ENCODE assay signal across 8 cellular contexts in genomic region chr17:59154721-59155438, GRCh38. TPM values are rescaled to one million over a fixed set of nuclear protein-coding genes. Genes with fewer than 3 reads are reported as not detected.
DNase-seq lines count a peak whose midpoint lies in the region; ATAC-seq and TF ChIP-seq lines count a peak whose summit lies in the region.

Gene SKA2 (minus strand): TSS chr17:59155186. CDS start chr17:59155163, 23 bp downstream.

- no peaks in the 10 kb centered on the region for H3K36me3 ChIP-seq in A673 (ENCODE audit: insufficient read depth, low read length, poor library complexity, severe bottlenecking)

- peaks cover 40% of the 10 kb centered on the region for H3K4me1 ChIP-seq in A673 (ENCODE audit: insufficient read depth, low read length, poor library complexity, severe bottlenecking)

- intact Hi-C loops in A673 (cut with micrococcal nuclease; ENCODE audit: unreplicated experiment): loop anchor here (5.0 to 10.0 kb wide), 2 partner anchors 48 to 640 kb away; partner anchors contain the start of genes MTMR4 and TRIM37

- H3K4me3 ChIP-seq in A673 (ENCODE audit: low read depth, low read length, poor library complexity, severe bottlenecking): peak within 1 kb of the TSS; percentile 62

- no peaks in the 10 kb centered on the region for H3K9me3 ChIP-seq in A673 (ENCODE audit: low read depth, low read length, poor library complexity, severe bottlenecking)

- no peak within 1 kb of the TSS for H3K27ac Mint-ChIP-seq in activated CD4-positive, alpha-beta T cell treated with anti-CD3 and anti-CD28 coated beads, Interleukin-2, amount 10 ng/mL, durations not matched to agents 7 days and 5 days

- CTCF ChIA-PET in A673 (lab: Charles Lee): no interaction called here
- CTCF ChIA-PET in activated CD4-positive, alpha-beta T cell treated with anti-CD3 and anti-CD28 coated beads, Interleukin-2, amount 10 ng/mL, durations not matched to agents 7 days and 5 days (lab: Charles Lee): interaction anchor here (0.6 to 1.1 kb wide), 3 partner anchors 10 to 791 kb away, joined by 3 to 4 read pairs (median 4); no protein-coding TSS in a partner anchor

- no peak within 1 kb of the TSS for H3K4me3 Mint-ChIP-seq in activated CD4-positive, alpha-beta T cell treated with anti-CD3 and anti-CD28 coated beads, Interleukin-2, amount 10 ng/mL, durations not matched to agents 7 days and 5 days

- POLR2A ChIA-PET in A673 (lab: Charles Lee; ENCODE audit: low non-redundant PET): interaction anchor here (0.5 to 0.7 kb wide), 6 partner anchors 8 to 1432 kb away, joined by 3 to 6 read pairs (median 4); no protein-coding TSS in a partner anchor
- POLR2A ChIA-PET in activated CD4-positive, alpha-beta T cell treated with anti-CD3 and anti-CD28 coated beads, Interleukin-2, amount 10 ng/mL, durations not matched to agents 7 days and 5 days (lab: Charles Lee): interaction anchor here (0.7 to 1.4 kb wide), 3 partner anchors 48 to 667 kb away, joined by 4 to 7 read pairs (median 4); partner anchors contain the start of genes HSF5 and TRIM37

- H3K27me3 Mint-ChIP-seq in activated CD4-positive, alpha-beta T cell treated with anti-CD3 and anti-CD28 coated beads, Interleukin-2, amount 10 ng/mL, durations not matched to agents 7 days and 5 days: no peaks in the 10 kb centered on the region

- H3K4me1 Mint-ChIP-seq in activated CD4-positive, alpha-beta T cell treated with anti-CD3 and anti-CD28 coated beads, Interleukin-2, amount 10 ng/mL, durations not matched to agents 7 days and 5 days: peaks cover 67% of the 10 kb centered on the region

- no peak for TF ChIP-seq CTCF in A673 (conservative IDR thresholded peaks at IDR 0.05; ENCODE audit: low read depth, low read length)

- ATAC-seq in GM19025 (IDR thresholded peaks at IDR 0.05; ENCODE audit: low read depth, unreplicated experiment): peak; percentile 78
- peak; percentile 80 for ATAC-seq in HG03196 (IDR thresholded peaks at IDR 0.05; ENCODE audit: unreplicated experiment)

- BruUV-seq in A673 (replicated peaks; lab: Mats Ljungman, UMichigan): no TSS peak

- no peaks in the 10 kb centered on the region for H3K27me3 ChIP-seq in A673 (replicated peaks; ENCODE audit: insufficient read depth, low read depth, low read length, poor library complexity)

- no peaks in the 10 kb centered on the region for H3K9me3 Mint-ChIP-seq in activated CD4-positive, alpha-beta T cell treated with anti-CD3 and anti-CD28 coated beads, Interleukin-2, amount 10 ng/mL, durations not matched to agents 7 days and 5 days

- H3K36me3 Mint-ChIP-seq in activated CD4-positive, alpha-beta T cell treated with anti-CD3 and anti-CD28 coated beads, Interleukin-2, amount 10 ng/mL, durations not matched to agents 7 days and 5 days (ENCODE audit: low read depth): peaks cover 36% of the 10 kb centered on the region

- DNase-seq in A673 (ENCODE audit: low spot score) (no peak), NCI-H345 (lab: John Stamatoyannopoulos, UW) (peak; percentile 100), dermis blood vessel endothelial cell (no peak), lung microvascular endothelial cell (ENCODE audit: low read depth in 2 of 2) (peak in 1 of 2 donors; percentile 100)
- peak; percentile 99 for DNase-seq in activated CD4-positive, alpha-beta T cell treated with anti-CD3 and anti-CD28 coated beads, Interleukin-2, amount 10 ng/mL, durations not matched to agents 7 days and 5 days
- peak; percentile 96 for DNase-seq in stimulated activated CD8-positive, alpha-beta memory T cell treated with anti-CD3 and anti-CD28 coated beads, Interleukin-12 subunit alpha, Interleukin-12 subunit beta, amount 100 ng/mL, for 1 hour (ENCODE audit: low read depth)

- H3K27ac ChIP-seq in A673 (ENCODE audit: low read depth, low read length, poor library complexity, severe bottlenecking): peak within 1 kb of the TSS; percentile 97

RNA-seq across cellular contexts. Expression of gene SKA2, which starts in this region (rescaled TPM):
- total RNA-seq in A673 (2021) (127 and 158 TPM in 2 replicates), dermis blood vessel endothelial cell (51.9 and 89.9 TPM in 2 replicates), lung microvascular endothelial cell (29.8 and 40.3 TPM in 2 replicates)
- total RNA-seq in activated CD4-positive, alpha-beta T cell treated with anti-CD3 and anti-CD28 coated beads, Interleukin-2, amount 10 ng/mL, durations not matched to agents 7 days and 5 days: 100 to 1,000 TPM; 111 to 146 TPM

Comparison
In these comparisons a context has a peak if more than half of its experiments do, and no peak if none do; other contexts are left out.
1. DNase-seq: peak in NCI-H345 (single experiment), activated CD4-positive, alpha-beta T cell treated with anti-CD3 and anti-CD28 coated beads, Interleukin-2, amount 10 ng/mL, durations not matched to agents 7 days and 5 days (single experiment) and stimulated activated CD8-positive, alpha-beta memory T cell treated with anti-CD3 and anti-CD28 coated beads, Interleukin-12 subunit alpha, Interleukin-12 subunit beta, amount 100 ng/mL, for 1 hour (single experiment); none in A673 (single experiment) and dermis blood vessel endothelial cell (single experiment).